16 cellular contexts compared by ENCODE assay signal in genomic region chr20:35108921-35109320, GRCh38. TPM values are rescaled to one million over a fixed set of nuclear protein-coding genes. Genes with fewer than 3 reads are reported as not detected.
DNase-seq lines count a peak whose midpoint lies in the region; ATAC-seq and TF ChIP-seq lines count a peak whose summit lies in the region.
"Had no signal": no experiment of that assay in that cellular context is flagged by ENCODE, and none has a peak within 500 bp of the region (broad histone marks: within the 10 kb centered on the region; RNA-seq: fewer than 3 reads in every experiment).

No MANE protein-coding gene starts in this region.

- H3K27me3 ChIP-seq in osteoblast (ENCODE audit: insufficient read depth, low read length): no peaks in the 10 kb centered on the region
- H3K27me3 ChIP-seq: BE2C had no signal

- no peaks in the 10 kb centered on the region for H3K36me3 Mint-ChIP-seq in activated naive CD4-positive, alpha-beta T cell treated with anti-CD3 and anti-CD28 coated beads, Interleukin-2, amount 50 U/mL, for 72 hours

- peak; percentile 71 for DNase-seq in HPDE6-E6E7 (ENCODE audit: extremely low spot score)
- DNase-seq in RWPE1 (ENCODE audit: low spot score): peak; percentile 82
- peak; percentile 49 for DNase-seq in epithelial cell of prostate (ENCODE audit: low read depth, low spot score)
- peak; percentile 26 for DNase-seq in osteoblast (ENCODE audit: insufficient read length, low spot score, missing footprints)
- DNase-seq in activated naive CD4-positive, alpha-beta T cell treated with anti-CD3 and anti-CD28 coated beads, Interleukin-2, amount 50 U/mL, for 72 hours (ENCODE audit: low spot score in 2 of 2): no peak
- DNase-seq in UCSD-AML1 (lab: John Stamatoyannopoulos, UW; ENCODE audit: unreplicated experiment): no peak
- DNase-seq: BE2C; CD4-positive, alpha-beta memory T cell; DMS79 treated with DMSO at 0.1 percent for 48 hours; EL; GDM1; GM23248; H7 had no signal

- no peak overlapping the region for H3K27ac Mint-ChIP-seq in activated naive CD4-positive, alpha-beta T cell treated with anti-CD3 and anti-CD28 coated beads, Interleukin-2, amount 50 U/mL, for 72 hours
- H3K27ac Mint-ChIP-seq: IgD-negative memory B cell had no signal

- H3K9me3 Mint-ChIP-seq in activated naive CD4-positive, alpha-beta T cell treated with anti-CD3 and anti-CD28 coated beads, Interleukin-2, amount 50 U/mL, for 72 hours: no peaks in the 10 kb centered on the region
- H3K9me3 Mint-ChIP-seq: CD4-positive, alpha-beta memory T cell; IgD-negative memory B cell had no signal

- no peak overlapping the region for H3K4me2 ChIP-seq in osteoblast (ENCODE audit: insufficient read depth, low read length)

- H3K4me3 ChIP-seq in osteoblast (ENCODE audit: insufficient read depth, low read length): no peak overlapping the region
- H3K4me3 ChIP-seq: GM23248 had no signal

- H4K20me1 ChIP-seq in osteoblast (ENCODE audit: insufficient read depth, low read length): no peaks in the 10 kb centered on the region

- no peak overlapping the region for H2AFZ ChIP-seq in osteoblast (ENCODE audit: low read length)
- H2AFZ ChIP-seq: GM23248 had no signal

- TF ChIP-seq CTCF in RWPE1 (conservative IDR thresholded peaks at IDR 0.05; ENCODE audit: low read depth): no peak
- no peak for TF ChIP-seq CTCF in osteoblast (IDR thresholded peaks at IDR 0.05; ENCODE audit: extremely low read depth, low read depth, low read length)

- ATAC-seq in activated naive CD4-positive, alpha-beta T cell treated with anti-CD3 and anti-CD28 coated beads, Interleukin-2, amount 50 U/mL, for 72 hours: no peak
- ATAC-seq in GM18907 (IDR thresholded peaks at IDR 0.05; ENCODE audit: unreplicated experiment): no peak

- H3K79me2 ChIP-seq in osteoblast (ENCODE audit: insufficient read depth, low read length): no peaks in the 10 kb centered on the region

- no peaks in the 10 kb centered on the region for H3K36me3 ChIP-seq in osteoblast (ENCODE audit: insufficient read depth, low read length)
- H3K36me3 ChIP-seq: BE2C had no signal

- CTCF ChIA-PET in RWPE1 (lab: Yijun Ruan, JAX): interaction anchor here (0.6 to 2.3 kb wide), 4 partner anchors 11 to 362 kb away, joined by 3 to 15 read pairs (median 3); no protein-coding TSS in a partner anchor

- no peak overlapping the region for H3K27ac ChIP-seq in RWPE1
- peak overlapping the region; percentile 60 for H3K27ac ChIP-seq in epithelial cell of prostate
- no peak overlapping the region for H3K27ac ChIP-seq in osteoblast (ENCODE audit: low read depth, low read length)
- H3K27ac ChIP-seq: C4-2B, GM23248 had no signal

- POLR2A ChIA-PET in RWPE1 (lab: Yijun Ruan, JAX; ENCODE audit: low non-redundant PET): interaction anchor here (0.6 kb wide), 1 partner anchor 131 kb away, joined by 3 read pairs; no protein-coding TSS in a partner anchor

- H3K4me1 ChIP-seq in osteoblast (ENCODE audit: insufficient read depth, low read length): peaks cover 39% of the 10 kb centered on the region
- H3K4me1 ChIP-seq: BE2C had no signal

- no peaks in the 10 kb centered on the region for H3K9me3 ChIP-seq in osteoblast (ENCODE audit: low read depth, low read length)
- H3K9me3 ChIP-seq: BE2C had no signal

RNA-seq across cellular contexts. Expression of gene TRPC4AP, which starts 16.3 kb away (rescaled TPM):
- total RNA-seq in osteoblast: 98.7 and 98.8 TPM in 2 replicates
- total RNA-seq in activated naive CD4-positive, alpha-beta T cell treated with anti-CD3 and anti-CD28 coated beads, Interleukin-2, amount 50 U/mL, for 72 hours: 10 to 100 TPM; 44.6 to 51.3 TPM

RNA-seq across cellular contexts. Expression of gene EDEM2, which starts 38.2 kb away (rescaled TPM):
- total RNA-seq in osteoblast: 32.2 and 41.8 TPM in 2 replicates
- total RNA-seq in activated naive CD4-positive, alpha-beta T cell treated with anti-CD3 and anti-CD28 coated beads, Interleukin-2, amount 50 U/mL, for 72 hours: 10 to 100 TPM; 12.2 to 17.1 TPM

Comparison
In these comparisons a context has a peak if more than half of its experiments do, and no peak if none do; other contexts are left out.
1. DNase-seq: peak in HPDE6-E6E7 (single experiment), RWPE1 (single experiment), epithelial cell of prostate (single experiment) and osteoblast (single experiment); none in activated naive CD4-positive, alpha-beta T cell treated with anti-CD3 and anti-CD28 coated beads, Interleukin-2, amount 50 U/mL, for 72 hours (0 of 2) and UCSD-AML1 (single experiment).